ENCODE assay signal across 26 cellular contexts in genomic region chr3:142644502-142644901, GRCh38.
"Had no signal": no experiment of that assay in that cellular context is flagged by ENCODE, and none has a peak within 500 bp of the region (broad histone marks: within the 10 kb centered on the region; RNA-seq: fewer than 3 reads in every experiment).

No MANE protein-coding gene starts in this region.

- H3K36me3 ChIP-seq: cardiac muscle cell, MG63 had no signal

- H3K27ac Mint-ChIP-seq: activated CD4-positive, alpha-beta memory T cell treated with anti-CD3 and anti-CD28 coated beads for 36 hours; activated CD4-positive, alpha-beta T cell treated with anti-CD3 and anti-CD28 coated beads, Interleukin-2, amount 10 ng/mL, durations not matched to agents 7 days and 5 days; activated naive CD4-positive, alpha-beta T cell treated with anti-CD3 and anti-CD28 coated beads, Interleukin-2, amount 50 U/mL, for 72 hours; brain; T-cell had no signal

- H3K27me3 ChIP-seq: cardiac muscle cell, MG63 had no signal

- H3K4me1 Mint-ChIP-seq: activated CD4-positive, alpha-beta T cell treated with anti-CD3 and anti-CD28 coated beads, Interleukin-2, amount 10 ng/mL, durations not matched to agents 7 days and 5 days; T-cell had no signal

- H3K27ac ChIP-seq: cardiac muscle cell, KMS-11, VCaP had no signal

- H3K27me3 Mint-ChIP-seq: activated CD4-positive, alpha-beta memory T cell treated with anti-CD3 and anti-CD28 coated beads for 36 hours; activated CD4-positive, alpha-beta T cell treated with anti-CD3 and anti-CD28 coated beads, Interleukin-2, amount 10 ng/mL, durations not matched to agents 7 days and 5 days; T-cell had no signal

- H3K36me3 Mint-ChIP-seq: activated CD4-positive, alpha-beta memory T cell treated with anti-CD3 and anti-CD28 coated beads for 36 hours; activated naive CD4-positive, alpha-beta T cell treated with anti-CD3 and anti-CD28 coated beads, Interleukin-2, amount 50 U/mL, for 72 hours; brain; T-cell had no signal

- H3K9me3 Mint-ChIP-seq: activated CD4-positive, alpha-beta memory T cell treated with anti-CD3 and anti-CD28 coated beads for 36 hours; activated CD4-positive, alpha-beta T cell treated with anti-CD3 and anti-CD28 coated beads, Interleukin-2, amount 10 ng/mL, durations not matched to agents 7 days and 5 days; activated naive CD4-positive, alpha-beta T cell treated with anti-CD3 and anti-CD28 coated beads, Interleukin-2, amount 50 U/mL, for 72 hours; activated T-cell treated with anti-CD3 and anti-CD28 coated beads, Interleukin-2, amount 50 U/mL, for 4 hours; brain; T-cell had no signal

- H3K4me3 ChIP-seq: cardiac muscle cell, MG63, PC-9 had no signal

- ATAC-seq: activated naive CD4-positive, alpha-beta T cell treated with anti-CD3 and anti-CD28 coated beads, Interleukin-2, amount 50 U/mL, for 72 hours; activated T-cell treated with anti-CD3 and anti-CD28 coated beads, Interleukin-2, amount 50 U/mL, for 4 hours; T-cell had no signal

- FAIRE-seq: astrocyte had no signal

- H3K9me3 ChIP-seq: MG63 had no signal

- H3K9ac ChIP-seq: KMS-11 had no signal

- H3K4me3 Mint-ChIP-seq: activated CD4-positive, alpha-beta memory T cell treated with anti-CD3 and anti-CD28 coated beads for 36 hours; activated CD4-positive, alpha-beta T cell treated with anti-CD3 and anti-CD28 coated beads, Interleukin-2, amount 10 ng/mL, durations not matched to agents 7 days and 5 days; activated T-cell treated with anti-CD3 and anti-CD28 coated beads, Interleukin-2, amount 50 U/mL, for 4 hours; brain; T-cell had no signal

- H3K4me2 ChIP-seq: KMS-11 had no signal

- DNase-seq: activated CD4-positive, alpha-beta memory T cell treated with anti-CD3 and anti-CD28 coated beads for 36 hours; activated CD4-positive, alpha-beta T cell treated with anti-CD3 and anti-CD28 coated beads, Interleukin-2, amount 10 ng/mL, durations not matched to agents 7 days and 5 days; activated CD4-positive, CD25-positive, alpha-beta regulatory T cell; activated CD8-positive, alpha-beta memory T cell treated with anti-CD3 and anti-CD28 coated beads for 24 hours; activated effector memory CD4-positive, alpha-beta T cell treated with anti-CD3 and anti-CD28 coated beads, Interleukin-2, amount 50 U/mL, for 16 hours; activated naive CD4-positive, alpha-beta T cell treated with Interleukin-2 at 50 U/mL for 16 hours; activated T-cell treated with anti-CD3 and anti-CD28 coated beads, Interleukin-2, amount 50 U/mL, for 4 hours; amygdala; cerebellar nuclear complex; MG63; MV-4-11; NCI-H1092 treated with DMSO at 0.1 percent for 48 hours; NCI-H1417 treated with DMSO at 0.1 percent for 48 hours; NCI-H1694; NCI-H2029; NCI-H446; NCI-H524; PC-9; SIG-M5; T-cell had no signal
